In the genomic region with DNA sequence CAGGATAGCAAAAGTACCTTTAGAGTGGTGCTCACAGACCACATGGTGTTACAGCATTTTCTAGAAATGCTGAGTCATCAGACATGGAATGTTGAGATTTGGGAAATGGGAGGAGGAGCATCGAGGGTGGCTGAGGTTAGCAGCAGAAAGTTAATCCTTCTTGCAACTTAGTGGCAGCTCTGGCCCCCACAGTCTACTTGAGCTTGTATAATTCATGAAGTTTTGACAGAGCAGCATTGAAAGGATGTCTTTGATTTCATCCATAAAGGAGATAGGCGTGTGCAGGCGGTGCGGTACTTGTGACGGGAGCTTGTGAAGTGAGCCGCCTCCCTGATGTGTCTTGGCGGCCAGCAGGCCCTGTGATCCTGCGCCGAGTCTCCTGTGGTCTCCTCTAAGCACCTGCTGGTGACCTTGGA, we compare ENCODE assay signal across 1 cellular context.
A peak's percentile ranks its signal among the peaks of the same experiment; 100 is the strongest.
TF ChIP-seq lines count a peak whose summit lies in the region.

No MANE protein-coding gene starts in this region.

TF ChIP-seq in K562, 482 proteins besides CTCF, POLR2A, EP300 and RAD21 (continued from another document):
- TF ChIP-seq, protein P1, sequence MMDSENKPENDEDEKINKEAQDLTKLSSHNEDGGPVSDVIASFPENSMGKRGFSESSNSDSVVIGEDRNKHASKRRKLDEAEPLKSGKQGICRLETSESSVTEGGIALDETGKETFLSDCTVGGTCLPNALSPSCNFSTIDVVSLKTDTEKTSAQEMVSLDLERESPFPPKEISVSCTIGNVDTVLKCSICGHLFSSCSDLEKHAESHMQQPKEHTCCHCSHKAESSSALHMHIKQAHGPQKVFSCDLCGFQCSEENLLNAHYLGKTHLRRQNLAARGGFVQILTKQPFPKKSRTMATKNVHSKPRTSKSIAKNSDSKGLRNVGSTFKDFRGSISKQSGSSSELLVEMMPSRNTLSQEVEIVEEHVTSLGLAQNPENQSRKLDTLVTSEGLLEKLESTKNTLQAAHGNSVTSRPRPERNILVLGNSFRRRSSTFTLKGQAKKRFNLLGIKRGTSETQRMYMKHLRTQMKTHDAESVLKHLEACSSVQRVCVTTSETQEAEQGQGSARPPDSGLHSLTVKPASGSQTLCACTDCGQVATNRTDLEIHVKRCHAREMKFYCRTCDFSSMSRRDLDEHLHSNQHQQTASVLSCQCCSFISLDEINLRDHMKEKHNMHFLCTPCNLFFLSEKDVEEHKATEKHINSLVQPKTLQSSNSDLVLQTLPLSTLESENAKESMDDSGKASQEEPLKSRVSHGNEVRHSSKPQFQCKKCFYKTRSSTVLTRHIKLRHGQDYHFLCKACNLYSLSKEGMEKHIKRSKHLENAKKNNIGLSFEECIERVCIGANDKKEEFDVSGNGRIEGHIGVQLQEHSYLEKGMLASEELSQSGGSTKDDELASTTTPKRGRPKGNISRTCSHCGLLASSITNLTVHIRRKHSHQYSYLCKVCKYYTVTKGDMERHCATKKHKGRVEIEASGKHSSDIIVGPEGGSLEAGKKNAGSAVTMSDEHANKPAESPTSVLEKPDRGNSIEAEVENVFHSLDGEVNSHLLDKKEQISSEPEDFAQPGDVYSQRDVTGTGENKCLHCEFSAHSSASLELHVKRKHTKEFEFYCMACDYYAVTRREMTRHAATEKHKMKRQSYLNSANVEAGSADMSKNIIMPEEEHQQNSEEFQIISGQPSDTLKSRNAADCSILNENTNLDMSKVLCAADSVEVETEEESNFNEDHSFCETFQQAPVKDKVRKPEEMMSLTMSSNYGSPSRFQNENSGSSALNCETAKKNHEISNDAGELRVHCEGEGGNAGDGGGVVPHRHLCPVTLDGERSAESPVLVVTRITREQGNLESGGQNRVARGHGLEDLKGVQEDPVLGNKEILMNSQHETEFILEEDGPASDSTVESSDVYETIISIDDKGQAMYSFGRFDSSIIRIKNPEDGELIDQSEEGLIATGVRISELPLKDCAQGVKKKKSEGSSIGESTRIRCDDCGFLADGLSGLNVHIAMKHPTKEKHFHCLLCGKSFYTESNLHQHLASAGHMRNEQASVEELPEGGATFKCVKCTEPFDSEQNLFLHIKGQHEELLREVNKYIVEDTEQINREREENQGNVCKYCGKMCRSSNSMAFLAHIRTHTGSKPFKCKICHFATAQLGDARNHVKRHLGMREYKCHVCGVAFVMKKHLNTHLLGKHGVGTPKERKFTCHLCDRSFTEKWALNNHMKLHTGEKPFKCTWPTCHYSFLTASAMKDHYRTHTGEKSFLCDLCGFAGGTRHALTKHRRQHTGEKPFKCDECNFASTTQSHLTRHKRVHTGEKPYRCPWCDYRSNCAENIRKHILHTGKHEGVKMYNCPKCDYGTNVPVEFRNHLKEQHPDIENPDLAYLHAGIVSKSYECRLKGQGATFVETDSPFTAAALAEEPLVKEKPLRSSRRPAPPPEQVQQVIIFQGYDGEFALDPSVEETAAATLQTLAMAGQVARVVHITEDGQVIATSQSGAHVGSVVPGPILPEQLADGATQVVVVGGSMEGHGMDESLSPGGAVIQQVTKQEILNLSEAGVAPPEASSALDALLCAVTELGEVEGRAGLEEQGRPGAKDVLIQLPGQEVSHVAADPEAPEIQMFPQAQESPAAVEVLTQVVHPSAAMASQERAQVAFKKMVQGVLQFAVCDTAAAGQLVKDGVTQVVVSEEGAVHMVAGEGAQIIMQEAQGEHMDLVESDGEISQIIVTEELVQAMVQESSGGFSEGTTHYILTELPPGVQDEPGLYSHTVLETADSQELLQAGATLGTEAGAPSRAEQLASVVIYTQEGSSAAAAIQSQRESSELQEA (IDR thresholded peaks at IDR 0.05; ENCODE audit: low read depth) = no peak
- TF ChIP-seq ZNF408 (CRISPR knock-in tag; IDR thresholded peaks at IDR 0.05; ENCODE audit: low read depth) = no peak
- TF ChIP-seq HSF4 (CRISPR knock-in tag; IDR thresholded peaks at IDR 0.05; ENCODE audit: borderline replicate concordance) = no peak
- TF ChIP-seq CBFA2T2 (conservative IDR thresholded peaks at IDR 0.05) = no peak
- no peak for TF ChIP-seq RBM22 (IDR thresholded peaks at IDR 0.05; ENCODE audit: low read depth, low read length, poor library complexity, severe bottlenecking)
- no peak for TF ChIP-seq ZNF232 (CRISPR knock-in tag; IDR thresholded peaks at IDR 0.05)
- TF ChIP-seq CBFB (CRISPR knock-in tag; IDR thresholded peaks at IDR 0.05) = no peak
- TF ChIP-seq, protein P2, sequence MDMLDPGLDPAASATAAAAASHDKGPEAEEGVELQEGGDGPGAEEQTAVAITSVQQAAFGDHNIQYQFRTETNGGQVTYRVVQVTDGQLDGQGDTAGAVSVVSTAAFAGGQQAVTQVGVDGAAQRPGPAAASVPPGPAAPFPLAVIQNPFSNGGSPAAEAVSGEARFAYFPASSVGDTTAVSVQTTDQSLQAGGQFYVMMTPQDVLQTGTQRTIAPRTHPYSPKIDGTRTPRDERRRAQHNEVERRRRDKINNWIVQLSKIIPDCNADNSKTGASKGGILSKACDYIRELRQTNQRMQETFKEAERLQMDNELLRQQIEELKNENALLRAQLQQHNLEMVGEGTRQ (CRISPR knock-in tag; IDR thresholded peaks at IDR 0.05) = no peak
- TF ChIP-seq PCBP2 (IDR thresholded peaks at IDR 0.05; ENCODE audit: low read depth, low read length, poor library complexity, severe bottlenecking) = no peak
- TF ChIP-seq, protein P3, sequence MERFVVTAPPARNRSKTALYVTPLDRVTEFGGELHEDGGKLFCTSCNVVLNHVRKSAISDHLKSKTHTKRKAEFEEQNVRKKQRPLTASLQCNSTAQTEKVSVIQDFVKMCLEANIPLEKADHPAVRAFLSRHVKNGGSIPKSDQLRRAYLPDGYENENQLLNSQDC (CRISPR knock-in tag; IDR thresholded peaks at IDR 0.05) = no peak
- TF ChIP-seq TAF1 (IDR thresholded peaks at IDR 0.05; ENCODE audit: control insufficient read depth, extremely low read depth, insufficient read depth, low read length, severe bottlenecking) = no peak
- no peak for TF ChIP-seq ZNF583 (CRISPR knock-in tag; IDR thresholded peaks at IDR 0.05)
- peak; percentile 97 for TF ChIP-seq ZNF316 (IDR thresholded peaks at IDR 0.05)
- peak; percentile 73 for TF ChIP-seq NFE2 (IDR thresholded peaks at IDR 0.05; ENCODE audit: low read depth)
- TF ChIP-seq, protein P4, sequence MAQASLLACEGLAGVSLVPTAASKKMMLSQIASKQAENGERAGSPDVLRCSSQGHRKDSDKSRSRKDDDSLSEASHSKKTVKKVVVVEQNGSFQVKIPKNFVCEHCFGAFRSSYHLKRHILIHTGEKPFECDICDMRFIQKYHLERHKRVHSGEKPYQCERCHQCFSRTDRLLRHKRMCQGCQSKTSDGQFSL (CRISPR knock-in tag; IDR thresholded peaks at IDR 0.05) = no peak
- TF ChIP-seq, protein P4 (tag; IDR thresholded peaks at IDR 0.05) = no peak
- TF ChIP-seq WHSC1 (IDR thresholded peaks at IDR 0.05; ENCODE audit: low read length) = no peak
- no peak for TF ChIP-seq YY1 (IDR thresholded peaks at IDR 0.05; ENCODE audit: borderline replicate concordance in 1 of 3, control insufficient read depth in 1 of 3, extremely low read depth in 1 of 3, insufficient read depth in 3 of 3, insufficient read length in 1 of 3, insufficient replicate concordance in 2 of 3, low read depth in 1 of 3, low read length in 2 of 3)
- TF ChIP-seq NRF1 (conservative IDR thresholded peaks at IDR 0.05 in 1 of 2, IDR thresholded peaks at IDR 0.05 in 1 of 2) = no peak
- TF ChIP-seq, protein P5, sequence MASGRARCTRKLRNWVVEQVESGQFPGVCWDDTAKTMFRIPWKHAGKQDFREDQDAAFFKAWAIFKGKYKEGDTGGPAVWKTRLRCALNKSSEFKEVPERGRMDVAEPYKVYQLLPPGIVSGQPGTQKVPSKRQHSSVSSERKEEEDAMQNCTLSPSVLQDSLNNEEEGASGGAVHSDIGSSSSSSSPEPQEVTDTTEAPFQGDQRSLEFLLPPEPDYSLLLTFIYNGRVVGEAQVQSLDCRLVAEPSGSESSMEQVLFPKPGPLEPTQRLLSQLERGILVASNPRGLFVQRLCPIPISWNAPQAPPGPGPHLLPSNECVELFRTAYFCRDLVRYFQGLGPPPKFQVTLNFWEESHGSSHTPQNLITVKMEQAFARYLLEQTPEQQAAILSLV (tag; IDR thresholded peaks at IDR 0.05) = no peak
- TF ChIP-seq FOS (IDR thresholded peaks at IDR 0.05; ENCODE audit: extremely low read depth, insufficient read length) = no peak
- TF ChIP-seq FOXA3 (CRISPR knock-in tag; conservative IDR thresholded peaks at IDR 0.05 in 1 of 2, IDR thresholded peaks at IDR 0.05 in 1 of 2) = no peak
- TF ChIP-seq, protein P6, sequence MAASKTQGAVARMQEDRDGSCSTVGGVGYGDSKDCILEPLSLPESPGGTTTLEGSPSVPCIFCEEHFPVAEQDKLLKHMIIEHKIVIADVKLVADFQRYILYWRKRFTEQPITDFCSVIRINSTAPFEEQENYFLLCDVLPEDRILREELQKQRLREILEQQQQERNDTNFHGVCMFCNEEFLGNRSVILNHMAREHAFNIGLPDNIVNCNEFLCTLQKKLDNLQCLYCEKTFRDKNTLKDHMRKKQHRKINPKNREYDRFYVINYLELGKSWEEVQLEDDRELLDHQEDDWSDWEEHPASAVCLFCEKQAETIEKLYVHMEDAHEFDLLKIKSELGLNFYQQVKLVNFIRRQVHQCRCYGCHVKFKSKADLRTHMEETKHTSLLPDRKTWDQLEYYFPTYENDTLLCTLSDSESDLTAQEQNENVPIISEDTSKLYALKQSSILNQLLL (CRISPR knock-in tag; IDR thresholded peaks at IDR 0.05; ENCODE audit: borderline replicate concordance) = no peak
- TF ChIP-seq TRIM24 (IDR thresholded peaks at IDR 0.05) = no peak
- TF ChIP-seq MAZ (CRISPR knock-in tag; conservative IDR thresholded peaks at IDR 0.05 in 1 of 2, IDR thresholded peaks at IDR 0.05 in 1 of 2) = no peak
- TF ChIP-seq RCOR1 (IDR thresholded peaks at IDR 0.05; ENCODE audit: borderline replicate concordance in 1 of 2, low read depth in 2 of 2, low read length in 2 of 2) = no peak
- TF ChIP-seq, protein P7, sequence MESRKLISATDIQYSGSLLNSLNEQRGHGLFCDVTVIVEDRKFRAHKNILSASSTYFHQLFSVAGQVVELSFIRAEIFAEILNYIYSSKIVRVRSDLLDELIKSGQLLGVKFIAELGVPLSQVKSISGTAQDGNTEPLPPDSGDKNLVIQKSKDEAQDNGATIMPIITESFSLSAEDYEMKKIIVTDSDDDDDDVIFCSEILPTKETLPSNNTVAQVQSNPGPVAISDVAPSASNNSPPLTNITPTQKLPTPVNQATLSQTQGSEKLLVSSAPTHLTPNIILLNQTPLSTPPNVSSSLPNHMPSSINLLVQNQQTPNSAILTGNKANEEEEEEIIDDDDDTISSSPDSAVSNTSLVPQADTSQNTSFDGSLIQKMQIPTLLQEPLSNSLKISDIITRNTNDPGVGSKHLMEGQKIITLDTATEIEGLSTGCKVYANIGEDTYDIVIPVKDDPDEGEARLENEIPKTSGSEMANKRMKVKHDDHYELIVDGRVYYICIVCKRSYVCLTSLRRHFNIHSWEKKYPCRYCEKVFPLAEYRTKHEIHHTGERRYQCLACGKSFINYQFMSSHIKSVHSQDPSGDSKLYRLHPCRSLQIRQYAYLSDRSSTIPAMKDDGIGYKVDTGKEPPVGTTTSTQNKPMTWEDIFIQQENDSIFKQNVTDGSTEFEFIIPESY (CRISPR knock-in tag; IDR thresholded peaks at IDR 0.05) = peak; percentile 74
- TF ChIP-seq, protein P8, sequence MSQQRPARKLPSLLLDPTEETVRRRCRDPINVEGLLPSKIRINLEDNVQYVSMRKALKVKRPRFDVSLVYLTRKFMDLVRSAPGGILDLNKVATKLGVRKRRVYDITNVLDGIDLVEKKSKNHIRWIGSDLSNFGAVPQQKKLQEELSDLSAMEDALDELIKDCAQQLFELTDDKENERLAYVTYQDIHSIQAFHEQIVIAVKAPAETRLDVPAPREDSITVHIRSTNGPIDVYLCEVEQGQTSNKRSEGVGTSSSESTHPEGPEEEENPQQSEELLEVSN (IDR thresholded peaks at IDR 0.05; ENCODE audit: borderline replicate concordance in 1 of 2, extremely low read depth in 1 of 2, insufficient read depth in 1 of 2, insufficient read length in 1 of 2, low read depth in 1 of 2, low read length in 1 of 2, poor library complexity in 1 of 2, severe bottlenecking in 1 of 2) = no peak
- peak; percentile 97 for TF ChIP-seq MAFG (tag; conservative IDR thresholded peaks at IDR 0.05)
- no peak for TF ChIP-seq KLF10 (CRISPR knock-in tag; IDR thresholded peaks at IDR 0.05)
- no peak for TF ChIP-seq RBM15 (IDR thresholded peaks at IDR 0.05; ENCODE audit: insufficient read depth, low read length)
- TF ChIP-seq ZNF354B (CRISPR knock-in tag; IDR thresholded peaks at IDR 0.05) = no peak
- no peak for TF ChIP-seq OTX1 (CRISPR knock-in tag; IDR thresholded peaks at IDR 0.05)
- TF ChIP-seq BACH1 (tag; IDR thresholded peaks at IDR 0.05) = peak; percentile 54; the same call in 1 of the 2 replicates
- no peak for TF ChIP-seq RBM17 (IDR thresholded peaks at IDR 0.05; ENCODE audit: borderline replicate concordance, low read depth, low read length)
